Comparison of ENCODE assay signal across 1 cellular context in the genomic region with DNA sequence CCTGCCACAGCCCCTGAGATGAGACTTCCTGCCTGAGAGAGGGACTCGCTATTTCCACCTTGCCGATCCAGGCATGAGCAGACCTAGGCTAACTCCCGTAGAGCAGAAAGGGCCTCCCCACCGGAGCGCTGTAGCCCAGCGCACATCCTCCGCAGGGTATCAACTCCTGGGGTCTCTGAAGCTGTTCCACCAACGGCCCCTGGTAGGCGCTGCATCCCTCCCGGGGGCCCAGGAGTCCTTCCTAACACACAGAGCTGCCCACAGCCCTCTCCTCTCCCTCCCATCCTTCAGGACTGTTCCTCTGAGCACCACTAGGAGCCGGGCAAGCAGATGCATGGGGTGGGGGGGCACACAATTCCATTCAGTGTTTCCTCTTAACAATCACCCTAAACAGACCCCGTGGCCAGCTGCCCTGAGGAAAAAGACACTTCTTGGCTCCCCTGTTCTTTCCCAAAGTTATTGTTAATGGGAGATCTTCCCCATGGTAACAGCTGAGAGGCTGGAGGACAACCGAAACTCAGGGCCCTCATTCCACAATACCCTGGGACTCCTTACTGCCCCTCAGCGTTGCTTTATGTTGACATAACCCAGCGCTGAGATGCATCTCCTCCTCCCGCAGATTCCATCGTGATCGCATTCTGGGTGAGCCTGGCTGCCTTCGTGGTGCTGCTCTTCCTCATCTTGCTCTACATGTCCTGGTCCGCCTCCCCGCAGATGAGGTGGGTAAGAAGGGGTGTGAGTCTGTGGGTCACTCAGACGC.
TF ChIP-seq lines count a peak whose summit lies in the region.

No MANE protein-coding gene starts in this region.

TF ChIP-seq in K562, 482 proteins besides CTCF, POLR2A, EP300 and RAD21 (continued from another document):
- TF ChIP-seq, protein P1, sequence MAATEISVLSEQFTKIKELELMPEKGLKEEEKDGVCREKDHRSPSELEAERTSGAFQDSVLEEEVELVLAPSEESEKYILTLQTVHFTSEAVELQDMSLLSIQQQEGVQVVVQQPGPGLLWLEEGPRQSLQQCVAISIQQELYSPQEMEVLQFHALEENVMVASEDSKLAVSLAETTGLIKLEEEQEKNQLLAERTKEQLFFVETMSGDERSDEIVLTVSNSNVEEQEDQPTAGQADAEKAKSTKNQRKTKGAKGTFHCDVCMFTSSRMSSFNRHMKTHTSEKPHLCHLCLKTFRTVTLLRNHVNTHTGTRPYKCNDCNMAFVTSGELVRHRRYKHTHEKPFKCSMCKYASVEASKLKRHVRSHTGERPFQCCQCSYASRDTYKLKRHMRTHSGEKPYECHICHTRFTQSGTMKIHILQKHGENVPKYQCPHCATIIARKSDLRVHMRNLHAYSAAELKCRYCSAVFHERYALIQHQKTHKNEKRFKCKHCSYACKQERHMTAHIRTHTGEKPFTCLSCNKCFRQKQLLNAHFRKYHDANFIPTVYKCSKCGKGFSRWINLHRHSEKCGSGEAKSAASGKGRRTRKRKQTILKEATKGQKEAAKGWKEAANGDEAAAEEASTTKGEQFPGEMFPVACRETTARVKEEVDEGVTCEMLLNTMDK (IDR thresholded peaks at IDR 0.05; ENCODE audit: borderline replicate concordance, insufficient read depth, low read depth, low read length, poor library complexity, severe bottlenecking) = peak; percentile 14
TF ChIP-seq in K562: peak in this region for 2.
